Comparison of ENCODE assay signal across 22 cellular contexts in the genomic region with DNA sequence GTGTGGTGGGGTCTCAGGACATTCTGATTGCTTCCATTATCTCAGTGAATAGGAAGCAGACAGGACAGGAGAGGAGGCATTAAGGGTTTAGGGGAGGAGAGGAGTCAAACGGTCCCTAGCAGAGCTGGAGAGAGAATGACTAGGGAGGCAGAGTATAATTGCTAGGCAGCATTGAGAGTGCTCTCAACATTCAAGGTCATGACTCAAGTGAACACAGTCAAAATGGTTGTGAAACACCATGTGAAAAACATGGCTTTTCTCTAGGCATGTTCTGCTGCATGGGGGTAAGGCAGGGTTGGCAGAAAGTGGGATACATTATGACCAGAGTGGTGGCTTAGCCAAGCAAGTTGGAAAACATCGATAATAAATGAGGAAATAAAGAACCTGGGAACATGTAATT. TPM values are rescaled to one million over a fixed set of nuclear protein-coding genes. Genes with fewer than 3 reads are reported as not detected.
DNase-seq lines count a peak whose midpoint lies in the region; ATAC-seq and TF ChIP-seq lines count a peak whose summit lies in the region.
"Had no signal": no experiment of that assay in that cellular context is flagged by ENCODE, and none has a peak within 500 bp of the region (broad histone marks: within the 10 kb centered on the region; RNA-seq: fewer than 3 reads in every experiment).

No MANE protein-coding gene starts in this region.

- H3K27ac ChIP-seq in right atrium auricular region (no peak overlapping the region), esophagus squamous epithelium (peak overlapping the region in 1 of 4 donors; percentile 21), trophoblast cell (ENCODE audit: low read depth, low read length) (no peak overlapping the region)
- H3K27ac ChIP-seq: SJCRH30, upper lobe of right lung had no signal

- H3K27me3 ChIP-seq in right atrium auricular region, result no peaks in the 10 kb centered on the region
- no peaks in the 10 kb centered on the region for H3K27me3 ChIP-seq in esophagus squamous epithelium
- no peaks in the 10 kb centered on the region for H3K27me3 ChIP-seq in trophoblast cell (ENCODE audit: insufficient read depth, low read length)
- H3K27me3 ChIP-seq: SJCRH30, upper lobe of right lung had no signal

- H3K27ac Mint-ChIP-seq in immature natural killer cell, result no peak overlapping the region
- H3K27ac Mint-ChIP-seq: activated naive CD4-positive, alpha-beta T cell treated with anti-CD3 and anti-CD28 coated beads, Interleukin-2, amount 10 ng/mL, durations not matched to agents 7 days and 5 days; CD8-positive, alpha-beta memory T cell; dendritic cell treated with granulocyte-macrophage colony-stimulating factor and Interleukin-4, amounts not matched to agents 40 ng/mL and 50 ng/mL, for 4 days; T-helper 2 cell treated with Interferon-gamma antibody and Interleukin-4, amounts not matched to agents 5 μg/mL and 100 μg/mL, for 36 hours had no signal

- H3K9me3 ChIP-seq in right atrium auricular region (no peaks in the 10 kb centered on the region), esophagus squamous epithelium (no peaks in the 10 kb centered on the region), trophoblast cell (ENCODE audit: insufficient read depth, low read depth, low read length) (peaks cover 2% of the 10 kb centered on the region)
- H3K9me3 ChIP-seq: SJCRH30, upper lobe of right lung had no signal

- no peak overlapping the region for H2BK120ac ChIP-seq in trophoblast cell (ENCODE audit: insufficient read depth, low read length, poor library complexity)

- ATAC-seq in Right ventricle myocardium superior (ENCODE audit: poor library complexity), result no peak
- no peak for ATAC-seq in HG03442 (IDR thresholded peaks at IDR 0.05; ENCODE audit: unreplicated experiment)
- ATAC-seq: upper lobe of right lung had no signal

- peak; percentile 53 for DNase-seq in right atrium auricular region (ENCODE audit: low spot score)
- DNase-seq in Right ventricle myocardium superior, result no peak
- DNase-seq in RPMI7951 (ENCODE audit: low read depth), result peak; percentile 26
- peak; percentile 56 for DNase-seq in fibroblast of villous mesenchyme (ENCODE audit: low read depth)
- no peak for DNase-seq in immature natural killer cell
- no peak for DNase-seq in esophagus squamous epithelium (lab: John Stamatoyannopoulos, UW)
- no peak for DNase-seq in trophoblast cell
- DNase-seq: ACHN; activated CD4-positive, CD25-positive, alpha-beta regulatory T cell treated with anti-CD3 and anti-CD28 coated beads, Interleukin-2, amount 50 U/mL, for 72 hours; activated naive CD4-positive, alpha-beta T cell treated with anti-CD3 and anti-CD28 coated beads, Interleukin-2, amount 10 ng/mL, durations not matched to agents 7 days and 5 days; CD8-positive, alpha-beta memory T cell; erythroblast; midbrain; NCI-H1694 treated with DMSO at 0.1 percent for 48 hours; NCI-H510A treated with DMSO at 0.1 percent for 48 hours; SJCRH30; stimulated activated naive CD4-positive, alpha-beta T cell treated with Interleukin-2 at 50 U/mL for 16 hours; upper lobe of right lung had no signal

- no peak overlapping the region for H2BK12ac ChIP-seq in trophoblast cell (ENCODE audit: low read length)

- no peak for TF ChIP-seq POLR2A in esophagus squamous epithelium (IDR thresholded peaks at IDR 0.05)

- TF ChIP-seq CTCF in right atrium auricular region (IDR thresholded peaks at IDR 0.05) (no peak), fibroblast of villous mesenchyme (IDR thresholded peaks at IDR 0.05; ENCODE audit: insufficient read depth, low read depth, low read length) (no peak), esophagus squamous epithelium (IDR thresholded peaks at IDR 0.05) (no peak)

- no peak overlapping the region for H3K4me3 Mint-ChIP-seq in immature natural killer cell
- H3K4me3 Mint-ChIP-seq: activated naive CD4-positive, alpha-beta T cell treated with anti-CD3 and anti-CD28 coated beads, Interleukin-2, amount 10 ng/mL, durations not matched to agents 7 days and 5 days; CD8-positive, alpha-beta memory T cell; dendritic cell treated with granulocyte-macrophage colony-stimulating factor and Interleukin-4, amounts not matched to agents 40 ng/mL and 50 ng/mL, for 4 days; neural crest cell; T-helper 2 cell treated with Interferon-gamma antibody and Interleukin-4, amounts not matched to agents 5 μg/mL and 100 μg/mL, for 36 hours had no signal

- WGBS in esophagus squamous epithelium, 2 donors, result 47 to 68% methylated on average over 2 of the region's 2 CpGs
- WGBS in trophoblast cell (ENCODE audit: extremely low coverage, insufficient coverage, insufficient read length), result no CpG with 5 or more reads among the region's 2 CpGs

- H3K36me3 ChIP-seq in right atrium auricular region (no peaks in the 10 kb centered on the region), esophagus squamous epithelium (no peaks in the 10 kb centered on the region), trophoblast cell (ENCODE audit: control insufficient read depth in 1 of 2, insufficient read depth in 2 of 2, low read length in 2 of 2) (no peaks in the 10 kb centered on the region)
- H3K36me3 ChIP-seq: SJCRH30, upper lobe of right lung had no signal

- no peak overlapping the region for H3K23ac ChIP-seq in trophoblast cell (ENCODE audit: low read length)

- no peak overlapping the region for H3K18ac ChIP-seq in trophoblast cell (ENCODE audit: low read length)

- peaks cover 0 to 8% (median 3%) of the 10 kb centered on the region in 3 donors for H3K27me3 Mint-ChIP-seq in immature natural killer cell (ENCODE audit: low read depth in 3 of 3)
- H3K27me3 Mint-ChIP-seq: CD8-positive, alpha-beta memory T cell had no signal

- no peak overlapping the region for H3K4me2 ChIP-seq in trophoblast cell (ENCODE audit: low read length)

- no peak overlapping the region for H4K8ac ChIP-seq in trophoblast cell (ENCODE audit: low read depth, low read length)

- no peaks in the 10 kb centered on the region for H3K79me2 ChIP-seq in trophoblast cell (ENCODE audit: control insufficient read depth, insufficient read depth, low read length, poor library complexity)

- no peak overlapping the region for H2BK5ac ChIP-seq in trophoblast cell (ENCODE audit: low read depth, low read length, poor library complexity)

- no peaks in the 10 kb centered on the region for H3K4me1 Mint-ChIP-seq in immature natural killer cell
- H3K4me1 Mint-ChIP-seq: CD8-positive, alpha-beta memory T cell; neural crest cell had no signal

- intact Hi-C loops in Right ventricle myocardium superior (cut with DNase I), result no loop called here
- intact Hi-C loops in esophagus squamous epithelium (cut with DNase I), result no loop called here

- peaks cover 0 to 6% of the 10 kb centered on the region in 2 donors for H3K4me1 ChIP-seq in right atrium auricular region
- H3K4me1 ChIP-seq in esophagus squamous epithelium, result peaks cover 11 to 52% (median 14%) of the 10 kb centered on the region in 3 donors
- H3K4me1 ChIP-seq in trophoblast cell (ENCODE audit: control insufficient read depth in 1 of 2, insufficient read depth in 2 of 2, low read length in 2 of 2), result no peaks in the 10 kb centered on the region
- H3K4me1 ChIP-seq: SJCRH30, upper lobe of right lung had no signal

- H2AFZ ChIP-seq in trophoblast cell (ENCODE audit: insufficient read depth, low read length, poor library complexity), result no peak overlapping the region

- H3K79me1 ChIP-seq in trophoblast cell (ENCODE audit: low read length), result no peaks in the 10 kb centered on the region

- H3K4me3 ChIP-seq in right atrium auricular region (no peak overlapping the region), fibroblast of villous mesenchyme (ENCODE audit: low read depth, low read length) (no peak overlapping the region), esophagus squamous epithelium (no peak overlapping the region), trophoblast cell (ENCODE audit: low read depth, low read length) (no peak overlapping the region)
- H3K4me3 ChIP-seq: SJCRH30, upper lobe of right lung had no signal

- no peak overlapping the region for H3K14ac ChIP-seq in trophoblast cell (ENCODE audit: low read length)

- H3K9ac ChIP-seq in trophoblast cell (ENCODE audit: low read length), result no peak overlapping the region

- H4K12ac ChIP-seq in trophoblast cell (ENCODE audit: low read depth, low read length), result no peak overlapping the region

- no peaks in the 10 kb centered on the region for H3K36me3 Mint-ChIP-seq in immature natural killer cell
- H3K36me3 Mint-ChIP-seq: activated naive CD4-positive, alpha-beta T cell treated with anti-CD3 and anti-CD28 coated beads, Interleukin-2, amount 10 ng/mL, durations not matched to agents 7 days and 5 days; CD8-positive, alpha-beta memory T cell had no signal

- no peak overlapping the region for H3K4ac ChIP-seq in trophoblast cell (ENCODE audit: low read depth, low read length)

- no peak overlapping the region for H2AK5ac ChIP-seq in trophoblast cell (ENCODE audit: low read length)

- H4K91ac ChIP-seq in trophoblast cell (ENCODE audit: low read depth, low read length), result no peak overlapping the region

- H3K9me3 Mint-ChIP-seq in immature natural killer cell, result no peaks in the 10 kb centered on the region
- H3K9me3 Mint-ChIP-seq: dendritic cell treated with granulocyte-macrophage colony-stimulating factor and Interleukin-4, amounts not matched to agents 40 ng/mL and 50 ng/mL, for 4 days; neural crest cell; T-helper 2 cell treated with Interferon-gamma antibody and Interleukin-4, amounts not matched to agents 5 μg/mL and 100 μg/mL, for 36 hours had no signal

RNA-seq across cellular contexts. Expression of a gene that starts 19.5 kb away (rescaled TPM):
- 1 to 10 TPM; 1.6 to 3.5 TPM for total RNA-seq in right atrium auricular region
- total RNA-seq in Right ventricle myocardium superior, result 1.3 TPM
- total RNA-seq in RPMI7951 (2014; rRNA removed; shearing (Covaris generic)), result 18.8 and 22.6 TPM in 2 replicates
- total RNA-seq in fibroblast of villous mesenchyme, result 13.2 and 26.8 TPM in 2 replicates
- polyA plus RNA-seq in immature natural killer cell, result under 1 TPM in 1 of 3 donors, not detected in 2; 0.97 TPM
- 1 to 10 TPM; 4.1 to 8.8 (median 4.4) TPM for total RNA-seq in esophagus squamous epithelium
- 0.81 and 0.97 TPM in 2 replicates for polyA plus RNA-seq in trophoblast cell (2013)
- total RNA-seq: neural crest cell had no signal
- polyA plus RNA-seq: CD8-positive, alpha-beta memory T cell had no signal

Comparison
In these comparisons a context has a peak if more than half of its experiments do, and no peak if none do; other contexts are left out.
1. DNase-seq: peak in right atrium auricular region (single experiment), RPMI7951 (single experiment) and fibroblast of villous mesenchyme (single experiment); none in Right ventricle myocardium superior (single experiment), immature natural killer cell (0 of 3), esophagus squamous epithelium (single experiment) and trophoblast cell (0 of 2).